8 cellular contexts compared by ENCODE assay signal in genomic region chr2:10057231-10058107, GRCh38.
DNase-seq lines count a peak whose midpoint lies in the region; ATAC-seq lines count a peak whose summit lies in the region.

No MANE protein-coding gene starts in this region.

- no peak for ATAC-seq in HG03378 (IDR thresholded peaks at IDR 0.05; ENCODE audit: unreplicated experiment)

- peak overlapping the region; percentile 41 for H3K27ac ChIP-seq in angular gyrus (ENCODE audit: low read depth, low read length)

- DNase-seq in CD1c-positive myeloid dendritic cell (ENCODE audit: extremely low spot score), result peak; percentile 82
- DNase-seq in HuH-7 (ENCODE audit: low spot score), result peak; percentile 51
- peak; percentile 74 for DNase-seq in iPS DF 19.7 (ENCODE audit: low read depth, low spot score)
- peak; percentile 50 for DNase-seq in stimulated activated CD8-positive, alpha-beta memory T cell treated with anti-CD3 and anti-CD28 coated beads, Interleukin-4, amount 100 ng/mL, for 48 hours
- DNase-seq in NCI-H524 (lab: John Stamatoyannopoulos, UW), result no peak
- DNase-seq in NK-92 (lab: John Stamatoyannopoulos, UW; ENCODE audit: unreplicated experiment), result no peak

Comparison
In these comparisons a context has a peak if more than half of its experiments do, and no peak if none do; other contexts are left out.
1. DNase-seq: peak in CD1c-positive myeloid dendritic cell (single experiment), HuH-7 (single experiment), iPS DF 19.7 (single experiment) and stimulated activated CD8-positive, alpha-beta memory T cell treated with anti-CD3 and anti-CD28 coated beads, Interleukin-4, amount 100 ng/mL, for 48 hours (single experiment); none in NCI-H524 (0 of 2) and NK-92 (single experiment).